In genomic region chr7:71229201-71229600, GRCh38 we compare ENCODE assay signal across 23 cellular contexts.
"Had no signal": no experiment of that assay in that cellular context is flagged by ENCODE, and none has a peak within 500 bp of the region (broad histone marks: within the 10 kb centered on the region; RNA-seq: fewer than 3 reads in every experiment).

No MANE protein-coding gene starts in this region.

- H3K4me2 ChIP-seq: hepatocyte had no signal

- H3K36me3 Mint-ChIP-seq: mesothelial cell of epicardium had no signal

- DNase-seq: colonic mucosa; effector memory CD8-positive, alpha-beta T cell; head of caudate nucleus; kidney; mesenchymal stem cell; mucosa of descending colon; naive B cell; right lobe of liver; small intestine; stimulated activated CD4-positive, alpha-beta T cell treated with anti-CD3 and anti-CD28 coated beads, Interleukin-15, amount 100 ng/mL, for 24 hours; stimulated activated CD4-positive, alpha-beta T cell treated with anti-CD3 and anti-CD28 coated beads, Interleukin-2, amount 100 ng/mL, for 48 hours; stimulated activated naive CD4-positive, alpha-beta T cell; stimulated activated naive CD8-positive, alpha-beta T cell treated with anti-CD3 and anti-CD28 coated beads, Interleukin-15, amount 100 ng/mL, for 72 hours; trophoblast cell had no signal

- ATAC-seq: effector memory CD8-positive, alpha-beta T cell; left lobe of liver; mucosa of descending colon; natural killer cell treated with Interleukin-12 subunit alpha and Interleukin-12 subunit beta and Interleukin-15 and Interleukin-18, amount 100 ng/mL, for 72 hours; right lobe of liver; stimulated activated naive CD8-positive, alpha-beta T cell treated with anti-CD3 and anti-CD28 coated beads, Interleukin-15, amount 100 ng/mL, for 72 hours had no signal

- H3K4me1 Mint-ChIP-seq: mesothelial cell of epicardium; naive B cell; neural crest cell; stimulated activated naive CD8-positive, alpha-beta T cell treated with anti-CD3 and anti-CD28 coated beads, Interleukin-15, amount 100 ng/mL, for 72 hours had no signal

- H3K27me3 ChIP-seq: colonic mucosa, hepatocyte, right lobe of liver, suprapubic skin, vagina had no signal

- H3K9ac ChIP-seq: parathyroid adenoma had no signal

- H3K36me3 ChIP-seq: colonic mucosa, right lobe of liver, suprapubic skin, vagina had no signal

- H3K4me3 Mint-ChIP-seq: effector memory CD8-positive, alpha-beta T cell; mesothelial cell of epicardium; natural killer cell treated with Interleukin-12 subunit alpha and Interleukin-12 subunit beta and Interleukin-15 and Interleukin-18, amount 100 ng/mL, for 72 hours; neural crest cell; stimulated activated naive CD8-positive, alpha-beta T cell treated with anti-CD3 and anti-CD28 coated beads, Interleukin-15, amount 100 ng/mL, for 72 hours had no signal

- H3K9me3 ChIP-seq: colonic mucosa, right lobe of liver, vagina had no signal

- H3K27ac ChIP-seq: colonic mucosa, hepatocyte, parathyroid adenoma, right lobe of liver, suprapubic skin, vagina had no signal

- H3K27ac Mint-ChIP-seq: effector memory CD8-positive, alpha-beta T cell; mesothelial cell of epicardium; naive B cell; natural killer cell treated with Interleukin-12 subunit alpha and Interleukin-12 subunit beta and Interleukin-15 and Interleukin-18, amount 100 ng/mL, for 72 hours; progenitor cell of endocrine pancreas; stimulated activated naive CD8-positive, alpha-beta T cell treated with anti-CD3 and anti-CD28 coated beads, Interleukin-15, amount 100 ng/mL, for 72 hours had no signal

- H3K4me3 ChIP-seq: colonic mucosa, hepatocyte, mucosa of descending colon, right lobe of liver, suprapubic skin, vagina had no signal

- H3K4me1 ChIP-seq: colonic mucosa, parathyroid adenoma, right lobe of liver, suprapubic skin, vagina had no signal

- H2AFZ ChIP-seq: hepatocyte, parathyroid adenoma had no signal

- H3K27me3 Mint-ChIP-seq: effector memory CD8-positive, alpha-beta T cell; naive B cell; natural killer cell treated with Interleukin-12 subunit alpha and Interleukin-12 subunit beta and Interleukin-15 and Interleukin-18, amount 100 ng/mL, for 72 hours; progenitor cell of endocrine pancreas; stimulated activated naive CD8-positive, alpha-beta T cell treated with anti-CD3 and anti-CD28 coated beads, Interleukin-15, amount 100 ng/mL, for 72 hours had no signal
